8 cellular contexts compared by ENCODE assay signal in genomic region chr7:99928994-99929729, GRCh38. TPM values are rescaled to one million over a fixed set of nuclear protein-coding genes. Genes with fewer than 3 reads are reported as not detected.
A peak's percentile ranks its signal among the peaks of the same experiment; 100 is the strongest.
DNase-seq lines count a peak whose midpoint lies in the region; TF ChIP-seq lines count a peak whose summit lies in the region.

Gene GJC3 (minus strand): TSS chr7:99929620. CDS start chr7:99929620, 0 bp downstream.

- H3K27ac Mint-ChIP-seq in endothelial cell (ENCODE audit: unreplicated experiment), result peak within 1 kb of the TSS; percentile 85

- no peak within 1 kb of the TSS for H3K27ac ChIP-seq in mesendoderm (ENCODE audit: low read depth, low read length)

- H3K36me3 ChIP-seq in mesendoderm (ENCODE audit: control insufficient read depth, insufficient read depth, low read length), result no peaks in the 10 kb centered on the region

- H3K4ac ChIP-seq in mesendoderm (ENCODE audit: low read depth, low read length), result no peak within 1 kb of the TSS

- TF ChIP-seq CTCF in AG10803 (conservative IDR thresholded peaks at IDR 0.05; ENCODE audit: low read length), result peak; percentile 49
- TF ChIP-seq CTCF in GM20000 (IDR thresholded peaks at IDR 0.05; ENCODE audit: extremely low read depth, missing control alignments), result no peak
- TF ChIP-seq CTCF in endothelial cell (IDR thresholded peaks at IDR 0.05; ENCODE audit: unreplicated experiment), result no peak

- H3K79me2 ChIP-seq in mesendoderm (ENCODE audit: control insufficient read depth, insufficient read depth, low read length), result no peaks in the 10 kb centered on the region

- H3K18ac ChIP-seq in mesendoderm (ENCODE audit: low read length), result no peak within 1 kb of the TSS

- WGBS in mesendoderm (ENCODE audit: extremely low coverage, insufficient coverage, low lambda C conversion rate), result no CpG with 5 or more reads among the region's 22 CpGs

- no peaks in the 10 kb centered on the region for H3K4me1 ChIP-seq in mesendoderm (ENCODE audit: control insufficient read depth, low read depth, low read length)

- peaks cover 24% of the 10 kb centered on the region for H3K4me1 Mint-ChIP-seq in endothelial cell (ENCODE audit: unreplicated experiment)

- H3K4me2 ChIP-seq in mesendoderm (ENCODE audit: low read length), result peak within 1 kb of the TSS; percentile 54

- peak; percentile 60 for DNase-seq in AG10803 (ENCODE audit: low read depth)
- DNase-seq in GM20000 (ENCODE audit: low spot score), result peak; percentile 53
- DNase-seq in NCI-H345 treated with DMSO at 0.1 percent for 48 hours (lab: John Stamatoyannopoulos, UW; ENCODE audit: unreplicated experiment), result peak; percentile 61
- DNase-seq in activated CD4-positive, alpha-beta T cell treated with anti-CD3 and anti-CD28 coated beads, Interleukin-2, amount 50 U/mL, for 24 hours (ENCODE audit: low read depth in 1 of 2, low spot score in 1 of 2), result peak; percentile 2 to 11
- DNase-seq in endothelial cell (ENCODE audit: low spot score), result peak; percentile 61
- DNase-seq in mesendoderm, result peak; percentile 88
- DNase-seq in superior temporal gyrus (ENCODE audit: extremely low spot score), result peak; percentile 43
- no peak for DNase-seq in cortex of kidney (lab: John Stamatoyannopoulos, UW)

- H3K9ac ChIP-seq in mesendoderm (ENCODE audit: low read length), result peak within 1 kb of the TSS; percentile 57

- no peak within 1 kb of the TSS for H2BK15ac ChIP-seq in mesendoderm (replicated peaks; ENCODE audit: low read depth)

- no peaks in the 10 kb centered on the region for H3K27me3 Mint-ChIP-seq in endothelial cell (ENCODE audit: unreplicated experiment)

- no peak within 1 kb of the TSS for H4K5ac ChIP-seq in mesendoderm (ENCODE audit: low read length)

- no peaks in the 10 kb centered on the region for H3K9me3 Mint-ChIP-seq in endothelial cell (ENCODE audit: unreplicated experiment)

- no peak within 1 kb of the TSS for H4K8ac ChIP-seq in mesendoderm (ENCODE audit: low read depth, low read length)

- H3K4me3 ChIP-seq in AG10803 (ENCODE audit: low read length), result peak within 1 kb of the TSS; percentile 41
- no peak within 1 kb of the TSS for H3K4me3 ChIP-seq in mesendoderm (ENCODE audit: low read length)

- H3K27me3 ChIP-seq in mesendoderm (ENCODE audit: insufficient read depth, low read length, poor library complexity), result no peaks in the 10 kb centered on the region

- H3K56ac ChIP-seq in mesendoderm (ENCODE audit: low read length), result peak within 1 kb of the TSS; percentile 82

- no peaks in the 10 kb centered on the region for H3K36me3 Mint-ChIP-seq in endothelial cell (ENCODE audit: low read depth, unreplicated experiment)

- no peak within 1 kb of the TSS for H2BK120ac ChIP-seq in mesendoderm (ENCODE audit: low read depth, low read length)

- no peak within 1 kb of the TSS for H3K23ac ChIP-seq in mesendoderm (ENCODE audit: low read length)

- H2BK5ac ChIP-seq in mesendoderm (ENCODE audit: low read length), result no peak within 1 kb of the TSS

- H3K79me1 ChIP-seq in mesendoderm (ENCODE audit: low read length), result no peaks in the 10 kb centered on the region

- no peak within 1 kb of the TSS for H2AK5ac ChIP-seq in mesendoderm (ENCODE audit: low read length)

- H3K4me3 Mint-ChIP-seq in endothelial cell (ENCODE audit: unreplicated experiment), result peak within 1 kb of the TSS; percentile 75

RNA-seq across cellular contexts. Expression of gene GJC3, which starts in this region (rescaled TPM):
- 1.8 TPM for total RNA-seq in endothelial cell (ENCODE audit: unreplicated experiment)
- polyA plus RNA-seq in mesendoderm (2013, experiment 1 of 2), result 0.77 TPM
- 0.63 TPM for polyA plus RNA-seq in mesendoderm (2013, experiment 2 of 2)
